ENCODE assay signal across 11 cellular contexts in the genomic region with DNA sequence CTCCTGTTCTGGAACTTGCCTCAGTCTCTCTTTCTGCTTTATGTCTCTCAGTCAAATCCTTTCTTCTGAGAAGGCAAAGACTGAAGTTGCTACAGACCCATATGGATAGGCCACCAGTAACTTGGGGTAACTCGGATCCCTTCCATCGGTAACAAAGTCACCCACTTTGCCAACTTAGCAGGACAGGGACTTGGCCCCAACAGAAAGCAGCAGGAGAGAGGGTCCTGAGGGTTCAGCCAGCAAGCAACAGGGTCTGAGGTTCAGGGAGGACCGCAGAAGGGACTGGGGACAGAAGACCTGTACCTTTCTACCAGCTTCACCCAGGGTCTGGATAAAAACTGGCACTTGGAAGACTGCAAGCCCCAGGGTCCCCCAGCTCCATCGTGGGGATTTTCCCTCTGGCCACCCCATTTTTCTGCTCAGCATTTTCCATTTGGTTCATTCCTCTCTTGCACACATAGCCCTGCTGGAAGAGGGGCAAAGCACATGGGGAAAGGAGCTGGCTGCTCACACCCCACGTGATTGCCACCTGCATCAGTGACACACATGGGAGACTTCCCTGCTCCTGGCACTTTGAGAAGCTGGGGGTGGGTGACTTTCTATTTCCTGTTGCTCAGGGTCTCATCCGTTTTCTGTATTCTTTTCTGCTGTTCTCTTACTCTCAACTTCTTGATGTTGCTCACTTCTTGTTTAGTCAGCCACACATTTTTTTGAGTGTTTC. TPM values are rescaled to one million over a fixed set of nuclear protein-coding genes. Genes with fewer than 3 reads are reported as not detected.
DNase-seq lines count a peak whose midpoint lies in the region; ATAC-seq, FAIRE-seq and TF ChIP-seq lines count a peak whose summit lies in the region.
"Had no signal": no experiment of that assay in that cellular context is flagged by ENCODE, and none has a peak within 500 bp of the region (broad histone marks: within the 10 kb centered on the region; RNA-seq: fewer than 3 reads in every experiment).

No MANE protein-coding gene starts in this region.

- H3K79me2 ChIP-seq in DOHH2 (ENCODE audit: control insufficient read depth, low read length) (no peaks in the 10 kb centered on the region), SU-DHL-6 (ENCODE audit: insufficient read depth, low read length) (no peaks in the 10 kb centered on the region)

- no peak for TF ChIP-seq POLR2A in GM12892 (IDR thresholded peaks at IDR 0.05; ENCODE audit: low read depth, low read length)

- H3K27me3 ChIP-seq in DOHH2 (ENCODE audit: control insufficient read depth, low read length) (no peaks in the 10 kb centered on the region), SU-DHL-6 (ENCODE audit: low read length) (no peaks in the 10 kb centered on the region), neuronal stem cell (ENCODE audit: control insufficient read depth in 3 of 3, insufficient read depth in 3 of 3, low read depth in 1 of 3, low read length in 3 of 3) (peaks cover 0 to 4% (median 0%) of the 10 kb centered on the region in 3 experiments)

- no peak overlapping the region for H3K9ac ChIP-seq in SU-DHL-6 (ENCODE audit: low read length)
- no peak overlapping the region for H3K9ac ChIP-seq in neuronal stem cell (ENCODE audit: low read depth, low read length, poor library complexity)

- no peak for TF ChIP-seq CTCF in DOHH2 (IDR thresholded peaks at IDR 0.05; ENCODE audit: low read depth, low read length, poor library complexity, severe bottlenecking)
- no peak for TF ChIP-seq CTCF in SU-DHL-6 (IDR thresholded peaks at IDR 0.05; ENCODE audit: insufficient read depth, low read length, poor library complexity, severe bottlenecking)

- peak overlapping the region; percentile 22 for H3K18ac ChIP-seq in neuronal stem cell (ENCODE audit: low read length)

- ATAC-seq in HG03135 (IDR thresholded peaks at IDR 0.05; ENCODE audit: unreplicated experiment) (no peak), GM19328 (IDR thresholded peaks at IDR 0.05; ENCODE audit: unreplicated experiment) (no peak), GM18868 (IDR thresholded peaks at IDR 0.05; ENCODE audit: unreplicated experiment) (no peak)

- H4K20me1 ChIP-seq in DOHH2 (ENCODE audit: control insufficient read depth, insufficient read depth, low read depth, low read length) (no peaks in the 10 kb centered on the region), SU-DHL-6 (ENCODE audit: low read depth, low read length) (no peaks in the 10 kb centered on the region)

- H3K4me1 ChIP-seq in DOHH2 (ENCODE audit: control insufficient read depth, low read length) (peaks cover 71% of the 10 kb centered on the region), neuronal stem cell (ENCODE audit: control insufficient read depth in 2 of 2, insufficient read depth in 1 of 2, low read depth in 1 of 2, low read length in 2 of 2) (peaks cover 0 to 2% of the 10 kb centered on the region in 2 donors)

- no peak overlapping the region for H2BK5ac ChIP-seq in neuronal stem cell (ENCODE audit: low read length)

- no peak overlapping the region for H4K8ac ChIP-seq in neuronal stem cell (ENCODE audit: low read depth, low read length)

- no peak overlapping the region for H4K91ac ChIP-seq in neuronal stem cell (ENCODE audit: low read depth, low read length, poor library complexity)

- H3F3A ChIP-seq in DOHH2 (ENCODE audit: control insufficient read depth, insufficient read depth) (peaks cover 27% of the 10 kb centered on the region), SU-DHL-6 (ENCODE audit: insufficient read depth) (no peaks in the 10 kb centered on the region)

- no peak overlapping the region for H3K4ac ChIP-seq in neuronal stem cell (ENCODE audit: low read length)

- H2BK120ac ChIP-seq in neuronal stem cell (ENCODE audit: low read depth, low read length), result no peak overlapping the region

- peak overlapping the region; percentile 99 for H3K27ac ChIP-seq in DOHH2 (ENCODE audit: low read depth, low read length)
- H3K27ac ChIP-seq in SU-DHL-6 (ENCODE audit: low read depth, low read length), result peak overlapping the region; percentile 31
- H3K27ac ChIP-seq in neuronal stem cell (replicated peaks; ENCODE audit: low read length), result no peak overlapping the region
- H3K27ac ChIP-seq: VCaP had no signal

- H3K9me2 ChIP-seq in DOHH2 (replicated peaks; ENCODE audit: control insufficient read depth, low read length), result no peaks in the 10 kb centered on the region
- no peaks in the 10 kb centered on the region for H3K9me2 ChIP-seq in SU-DHL-6 (replicated peaks; ENCODE audit: insufficient read depth, low read length)

- H3K36me3 ChIP-seq in DOHH2 (ENCODE audit: control insufficient read depth, low read length), result peaks cover 21% of the 10 kb centered on the region
- no peaks in the 10 kb centered on the region for H3K36me3 ChIP-seq in SU-DHL-6 (ENCODE audit: low read length)
- no peaks in the 10 kb centered on the region for H3K36me3 ChIP-seq in neuronal stem cell (replicated peaks in 1 of 2; ENCODE audit: control insufficient read depth in 2 of 2, insufficient read depth in 2 of 2, low read length in 2 of 2)

- H2BK15ac ChIP-seq in neuronal stem cell (ENCODE audit: low read length), result no peak overlapping the region

- no peaks in the 10 kb centered on the region for H3K9me3 ChIP-seq in DOHH2 (ENCODE audit: control insufficient read depth, insufficient read depth, low read length)
- H3K9me3 ChIP-seq in SU-DHL-6 (ENCODE audit: insufficient read depth, low read length), result no peaks in the 10 kb centered on the region
- H3K9me3 ChIP-seq in neuronal stem cell (replicated peaks in 1 of 2; ENCODE audit: control insufficient read depth in 2 of 2, insufficient read depth in 1 of 2, low read depth in 1 of 2, low read length in 2 of 2), result no peaks in the 10 kb centered on the region

- peak overlapping the region; percentile 86 for H3K4me2 ChIP-seq in DOHH2 (ENCODE audit: low read length)
- H3K4me2 ChIP-seq in SU-DHL-6 (ENCODE audit: low read depth, low read length, poor library complexity, severe bottlenecking), result peak overlapping the region; percentile 18
- no peak overlapping the region for H3K4me2 ChIP-seq in neuronal stem cell (ENCODE audit: insufficient read depth, low read length, poor library complexity, severe bottlenecking)

- DNase-seq in GM12892 (ENCODE audit: insufficient read length) (no peak), neuronal stem cell (ENCODE audit: low spot score) (no peak), OCI-M1 (lab: John Stamatoyannopoulos, UW) (no peak)
- DNase-seq: NCI-H2081 treated with DMSO at 0.1 percent for 48 hours had no signal

- no peaks in the 10 kb centered on the region for H3K79me1 ChIP-seq in neuronal stem cell (ENCODE audit: low read depth, low read length)

- peak; percentile 65 for FAIRE-seq in GM12892 (lab: Jason Lieb, UNC)
- FAIRE-seq: H54 had no signal

- WGBS in neuronal stem cell (ENCODE audit: extremely low coverage in 2 of 2, insufficient read length in 2 of 2, insufficient replicate concordance in 1 of 2), 2 donors, result no CpG with 5 or more reads among the region's 6 CpGs

- H3K23ac ChIP-seq in neuronal stem cell (ENCODE audit: low read depth, low read length, poor library complexity), result no peak overlapping the region

- no peak overlapping the region for H2AK5ac ChIP-seq in neuronal stem cell (ENCODE audit: low read depth, low read length)

- no peak overlapping the region for H3K14ac ChIP-seq in neuronal stem cell (ENCODE audit: low read length)

- H2AFZ ChIP-seq in SU-DHL-6 (ENCODE audit: low read depth, low read length, severe bottlenecking), result peak overlapping the region; percentile 49
- H2AFZ ChIP-seq in neuronal stem cell (ENCODE audit: low read length), result no peak overlapping the region

- no peak overlapping the region for H2BK12ac ChIP-seq in neuronal stem cell (ENCODE audit: low read length)

- H3K4me3 ChIP-seq in DOHH2 (ENCODE audit: low read length) (peak overlapping the region; percentile 65), SU-DHL-6 (ENCODE audit: insufficient read depth, low read length, poor library complexity, severe bottlenecking) (no peak overlapping the region), neuronal stem cell (ENCODE audit: low read length in 2 of 2) (no peak overlapping the region)

RNA-seq across cellular contexts. Expression of a gene that starts 34.6 kb away (rescaled TPM):
- polyA plus RNA-seq in GM12892 (2012; ENCODE audit: missing spikeins), result 0.06 TPM
- 36.9 TPM for polyA plus RNA-seq in neuronal stem cell (2013, experiment 1 of 2)
- polyA plus RNA-seq in neuronal stem cell (2013, experiment 2 of 2), result 37.0 TPM
